In genomic region chr7:65976659-65977196, GRCh38 we compare ENCODE assay signal across 21 cellular contexts.
"Had no signal": no experiment of that assay in that cellular context is flagged by ENCODE, and none has a peak within 500 bp of the region (broad histone marks: within the 10 kb centered on the region; RNA-seq: fewer than 3 reads in every experiment).

No MANE protein-coding gene starts in this region.

- H3K4me3 Mint-ChIP-seq: activated naive CD8-positive, alpha-beta T cell; activated T-cell treated with anti-CD3 and anti-CD28 coated beads, Interleukin-2, amount 50 U/mL, for 72 hours; dendritic cell treated with granulocyte-macrophage colony-stimulating factor and Interleukin-4, amounts not matched to agents 40 ng/mL and 50 ng/mL, for 4 days; neural crest cell; stimulated activated naive CD8-positive, alpha-beta T cell treated with anti-CD3 and anti-CD28 coated beads, Interleukin-15, Interleukin-2, amounts not matched to agents 100 ng/mL and 50 ng/mL, for 24 hours; T-helper 1 cell treated with Interleukin-12 subunit alpha and Interleukin-12 subunit beta and Interleukin-4 antibody, amounts not matched to agents 30 μg/mL and 1 μg/mL, for 36 hours had no signal

- DNase-seq: activated CD4-positive, alpha-beta T cell treated with anti-CD3 and anti-CD28 coated beads, Interleukin-2, amount 50 U/mL, for 1 hour; activated CD4-positive, CD25-positive, alpha-beta regulatory T cell treated with anti-CD3 and anti-CD28 coated beads, Interleukin-2, amount 50 U/mL, for 72 hours; activated CD8-positive, alpha-beta memory T cell treated with anti-CD3 and anti-CD28 coated beads, Interleukin-2, amount 50 U/mL, for 4 hours; activated gamma-delta T cell treated with Interleukin-2 at 50 U/mL for 16 hours; activated T-cell treated with anti-CD3 and anti-CD28 coated beads, Interleukin-2, amount 50 U/mL, for 72 hours; effector CD8-positive, alpha-beta T cell; esophagus squamous epithelium; left colon; psoas muscle; right cardiac atrium; stimulated activated CD4-positive, alpha-beta T cell treated with anti-CD3 and anti-CD28 coated beads, Interleukin-15, amount 100 ng/mL, for 24 hours; stimulated activated CD4-positive, alpha-beta T cell treated with anti-CD3 and anti-CD28 coated beads, Interleukin-2, amount 100 ng/mL, for 48 hours; uterus had no signal

- H3K4me3 ChIP-seq: esophagus squamous epithelium, psoas muscle, skin epidermis, tibial nerve, uterus had no signal

- H3K27me3 ChIP-seq: esophagus squamous epithelium, tibial nerve, uterus had no signal

- H3K9me3 Mint-ChIP-seq: activated T-cell treated with anti-CD3 and anti-CD28 coated beads, Interleukin-2, amount 50 U/mL, for 72 hours; dendritic cell treated with granulocyte-macrophage colony-stimulating factor and Interleukin-4, amounts not matched to agents 40 ng/mL and 50 ng/mL, for 4 days; neural crest cell; stimulated activated naive CD8-positive, alpha-beta T cell treated with anti-CD3 and anti-CD28 coated beads, Interleukin-15, Interleukin-2, amounts not matched to agents 100 ng/mL and 50 ng/mL, for 24 hours; T-helper 1 cell treated with Interleukin-12 subunit alpha and Interleukin-12 subunit beta and Interleukin-4 antibody, amounts not matched to agents 30 μg/mL and 1 μg/mL, for 36 hours had no signal

- ATAC-seq: activated T-cell treated with anti-CD3 and anti-CD28 coated beads, Interleukin-2, amount 50 U/mL, for 72 hours; left colon; psoas muscle; right cardiac atrium had no signal

- H3K27ac Mint-ChIP-seq: activated naive CD8-positive, alpha-beta T cell; activated T-cell treated with anti-CD3 and anti-CD28 coated beads, Interleukin-2, amount 50 U/mL, for 72 hours; dendritic cell treated with granulocyte-macrophage colony-stimulating factor and Interleukin-4, amounts not matched to agents 40 ng/mL and 50 ng/mL, for 4 days; stimulated activated naive CD8-positive, alpha-beta T cell treated with anti-CD3 and anti-CD28 coated beads, Interleukin-15, Interleukin-2, amounts not matched to agents 100 ng/mL and 50 ng/mL, for 24 hours; T-helper 1 cell treated with Interleukin-12 subunit alpha and Interleukin-12 subunit beta and Interleukin-4 antibody, amounts not matched to agents 30 μg/mL and 1 μg/mL, for 36 hours had no signal

- H3K9me3 ChIP-seq: esophagus squamous epithelium, psoas muscle, tibial nerve, uterus had no signal

- H3K27ac ChIP-seq: esophagus squamous epithelium, psoas muscle, skin epidermis, tibial nerve, uterus, VCaP had no signal

- H3K36me3 ChIP-seq: uterus had no signal

- H3K27me3 Mint-ChIP-seq: activated naive CD8-positive, alpha-beta T cell; dendritic cell treated with granulocyte-macrophage colony-stimulating factor and Interleukin-4, amounts not matched to agents 40 ng/mL and 50 ng/mL, for 4 days; stimulated activated naive CD8-positive, alpha-beta T cell treated with anti-CD3 and anti-CD28 coated beads, Interleukin-15, Interleukin-2, amounts not matched to agents 100 ng/mL and 50 ng/mL, for 24 hours had no signal

- H3K4me1 Mint-ChIP-seq: neural crest cell had no signal
